ENCODE assay signal across 8 cellular contexts in genomic region chr19:37654833-37655688, GRCh38. TPM values are rescaled to one million over a fixed set of nuclear protein-coding genes. Genes with fewer than 3 reads are reported as not detected.
DNase-seq lines count a peak whose midpoint lies in the region; ATAC-seq and TF ChIP-seq lines count a peak whose summit lies in the region.

Gene ZFP30 (minus strand): TSS chr19:37655465. CDS start chr19:37647822, 7,643 bp downstream.

- TF ChIP-seq CTCF in activated CD8-positive, alpha-beta T cell treated with anti-CD3 and anti-CD28 coated beads for 36 hours (IDR thresholded peaks at IDR 0.05), result no peak

- H3K27ac ChIP-seq in ACC112 (ENCODE audit: low read depth, low read length), result peak within 1 kb of the TSS; percentile 59

- H3K9me3 Mint-ChIP-seq in activated CD8-positive, alpha-beta T cell treated with anti-CD3 and anti-CD28 coated beads for 36 hours, result peaks cover 14% of the 10 kb centered on the region
- H3K9me3 Mint-ChIP-seq in memory B cell, result no peaks in the 10 kb centered on the region

- POLR2A ChIA-PET in activated CD8-positive, alpha-beta T cell treated with anti-CD3 and anti-CD28 coated beads for 36 hours (lab: Charles Lee), result interaction anchor here (0.9 to 1.1 kb wide), 2 partner anchors 60 to 186 kb away, joined by 3 to 5 read pairs; partner anchors contain the start of genes ZNF540, ZNF570 and ZNF571

- CTCF ChIA-PET in activated CD8-positive, alpha-beta T cell treated with anti-CD3 and anti-CD28 coated beads for 36 hours (lab: Charles Lee), result no interaction called here

- no peaks in the 10 kb centered on the region for H3K27me3 ChIP-seq in ACC112 (ENCODE audit: insufficient read depth, low read length)

- intact Hi-C loops in activated CD8-positive, alpha-beta T cell treated with anti-CD3 and anti-CD28 coated beads for 36 hours (cut with micrococcal nuclease), result no loop called here

- no peaks in the 10 kb centered on the region for H3K27me3 Mint-ChIP-seq in activated CD8-positive, alpha-beta T cell treated with anti-CD3 and anti-CD28 coated beads for 36 hours
- no peaks in the 10 kb centered on the region for H3K27me3 Mint-ChIP-seq in memory B cell

- peak within 1 kb of the TSS; percentile 91 for H3K4me3 ChIP-seq in ACC112 (ENCODE audit: low read depth, low read length)

- peaks cover 27% of the 10 kb centered on the region for H3K4me1 Mint-ChIP-seq in activated CD8-positive, alpha-beta T cell treated with anti-CD3 and anti-CD28 coated beads for 36 hours (ENCODE audit: low read depth)
- peaks cover 22% of the 10 kb centered on the region for H3K4me1 Mint-ChIP-seq in memory B cell

- H3K27ac Mint-ChIP-seq in activated CD8-positive, alpha-beta T cell treated with anti-CD3 and anti-CD28 coated beads for 36 hours, result peak within 1 kb of the TSS; percentile 99
- peak within 1 kb of the TSS; percentile 97 for H3K27ac Mint-ChIP-seq in memory B cell

- DNase-seq in NCI-H460 (ENCODE audit: extremely low read depth, low read depth), result peak; percentile 76
- DNase-seq in activated CD8-positive, alpha-beta T cell treated with anti-CD3 and anti-CD28 coated beads for 36 hours, result peak; percentile 74
- DNase-seq in effector CD8-positive, alpha-beta T cell (lab: John Stamatoyannopoulos, UW), result peak; percentile 62
- peak; percentile 65 to 68 for DNase-seq in memory B cell (ENCODE audit: low spot score in 2 of 2)
- peak; percentile 60 to 70 (median 64) for DNase-seq in stimulated activated CD4-positive, alpha-beta T cell treated with anti-CD3 and anti-CD28 coated beads, TNF-alpha, amount 100 ng/mL, for 4 hours (ENCODE audit: low read depth in 3 of 3)

- ATAC-seq in GM18870 (IDR thresholded peaks at IDR 0.05; ENCODE audit: unreplicated experiment) (peak; percentile 54), HG03103 (IDR thresholded peaks at IDR 0.05; ENCODE audit: low read depth, unreplicated experiment) (peak; percentile 47), memory B cell (ENCODE audit: low read depth) (peak; percentile 55)
- peak; percentile 65 for ATAC-seq in activated CD8-positive, alpha-beta T cell treated with anti-CD3 and anti-CD28 coated beads for 36 hours

- H3K4me1 ChIP-seq in ACC112 (ENCODE audit: control insufficient read depth, insufficient read depth, low read length, unreplicated experiment), result peaks cover 3% of the 10 kb centered on the region

- peak within 1 kb of the TSS; percentile 97 for H2AFZ ChIP-seq in ACC112 (ENCODE audit: low read length, unreplicated experiment)

- H3K36me3 ChIP-seq in ACC112 (ENCODE audit: insufficient read depth, low read length), result peaks cover 4% of the 10 kb centered on the region; the same call in 1 of the 2 replicates

- H3K36me3 Mint-ChIP-seq in activated CD8-positive, alpha-beta T cell treated with anti-CD3 and anti-CD28 coated beads for 36 hours (ENCODE audit: low read depth), result peaks cover 39% of the 10 kb centered on the region
- peaks cover 8% of the 10 kb centered on the region for H3K36me3 Mint-ChIP-seq in memory B cell

- peaks cover 26% of the 10 kb centered on the region for H3K79me2 ChIP-seq in ACC112 (ENCODE audit: control insufficient read depth, insufficient read depth, low read length, unreplicated experiment)

- peak within 1 kb of the TSS; percentile 96 for H3K4me3 Mint-ChIP-seq in activated CD8-positive, alpha-beta T cell treated with anti-CD3 and anti-CD28 coated beads for 36 hours
- peak within 1 kb of the TSS; percentile 99 for H3K4me3 Mint-ChIP-seq in memory B cell

RNA-seq across cellular contexts. Expression of gene ZFP30, which starts in this region (rescaled TPM):
- 7.7 and 14.1 TPM in 2 replicates for total RNA-seq in NCI-H460 (2014; rRNA removed; shearing (Covaris generic))
- polyA plus RNA-seq in NCI-H460 (2014; cell fraction: nucleus; rRNA removed), result 5.5 and 7.9 TPM in 2 replicates
- total RNA-seq in activated CD8-positive, alpha-beta T cell treated with anti-CD3 and anti-CD28 coated beads for 36 hours, result 1 to 10 TPM; 9.0 to 9.7 TPM

Comparison
In these comparisons a context has a peak if more than half of its experiments do, and no peak if none do; other contexts are left out.
1. Peak in every context shown above with its lines: DNase-seq, ATAC-seq, H3K4me3 ChIP-seq and H3K27ac ChIP-seq.